Comparison of ENCODE assay signal across 24 cellular contexts in genomic region chr11:62260261-62260953, GRCh38. TPM values are rescaled to one million over a fixed set of nuclear protein-coding genes. Genes with fewer than 3 reads are reported as not detected.
DNase-seq lines count a peak whose midpoint lies in the region; ATAC-seq, FAIRE-seq and TF ChIP-seq lines count a peak whose summit lies in the region.
"Had no signal": no experiment of that assay in that cellular context is flagged by ENCODE, and none has a peak within 500 bp of the region (broad histone marks: within the 10 kb centered on the region; RNA-seq: fewer than 3 reads in every experiment).

No MANE protein-coding gene starts in this region.

- no TSS peak for BruUV-seq in HepG2 (replicated peaks; lab: Mats Ljungman, UMichigan)

- H3K27me3 ChIP-seq in HepG2 (ENCODE audit: control insufficient read depth in 1 of 2, insufficient read depth in 2 of 2, low read length in 2 of 2) (no peaks in the 10 kb centered on the region), right lobe of liver (no peaks in the 10 kb centered on the region), H1 (replicated peaks in 1 of 4; ENCODE audit: control insufficient read depth in 3 of 4, extremely low read depth in 1 of 4, insufficient read depth in 3 of 4, low read length in 3 of 4) (no peaks in the 10 kb centered on the region)
- H3K27me3 ChIP-seq: BLaER1 had no signal

- peaks cover 26% of the 10 kb centered on the region for H3K27me3 Mint-ChIP-seq in activated naive CD8-positive, alpha-beta T cell treated with anti-CD3 and anti-CD28 coated beads for 36 hours

- H2BK15ac ChIP-seq in H1 (ENCODE audit: low read length), result no peak overlapping the region

- ATAC-seq in HepG2 (peak; percentile 94), right lobe of liver (no peak), GM19463 (IDR thresholded peaks at IDR 0.05; ENCODE audit: unreplicated experiment) (no peak)
- ATAC-seq: A549, GM12878, HCT116 had no signal

- no peak overlapping the region for H3K23ac ChIP-seq in H1 (ENCODE audit: insufficient read length)

- peak overlapping the region in 2 of 3 experiments; percentile 27 to 31; a peak in 2 of 6 replicates for H3K4me3 ChIP-seq in HepG2 (replicated peaks in 1 of 3; ENCODE audit: insufficient read depth in 1 of 3, low read depth in 2 of 3, low read length in 3 of 3)
- no peak overlapping the region for H3K4me3 ChIP-seq in right lobe of liver
- no peak overlapping the region for H3K4me3 ChIP-seq in H1 (ENCODE audit: extremely low read depth in 1 of 4, insufficient read depth in 2 of 4, low read depth in 3 of 4, low read length in 4 of 4)
- H3K4me3 ChIP-seq: A549, BLaER1, GM12878, GM23248 had no signal

- POLR2A ChIA-PET in HepG2 (lab: Yijun Ruan, JAX) (interaction anchor here (0.9 to 1.2 kb wide), 5 partner anchors 8 to 84 kb away, joined by 3 to 6 read pairs (median 3); no protein-coding TSS in a partner anchor), H1 (lab: Charles Lee; ENCODE audit: partially characterized antibody) (interaction anchor here (1.0 kb wide), 1 partner anchor 111 kb away, joined by 3 read pairs; no protein-coding TSS in a partner anchor)

- H3K14ac ChIP-seq in H1 (ENCODE audit: insufficient read length), result no peak overlapping the region

- no peak overlapping the region for H3K4ac ChIP-seq in H1 (replicated peaks; ENCODE audit: insufficient read length, low read depth, low read length)

- no peak overlapping the region for H4K91ac ChIP-seq in H1 (replicated peaks; ENCODE audit: insufficient read length, low read length)

- TF ChIP-seq POLR2A in HepG2 (IDR thresholded peaks at IDR 0.05; ENCODE audit: insufficient read depth in 1 of 2, low read depth in 2 of 2, low read length in 2 of 2) (no peak), right lobe of liver (IDR thresholded peaks at IDR 0.05) (no peak), H1 (IDR thresholded peaks at IDR 0.05; ENCODE audit: control extremely low read depth in 1 of 2, low read depth in 2 of 2, low read length in 2 of 2) (no peak)

- H3K79me2 ChIP-seq in HepG2 (ENCODE audit: insufficient read depth, low read length) (no peaks in the 10 kb centered on the region), H1 (ENCODE audit: control insufficient read depth in 1 of 2, insufficient read depth in 2 of 2, low read length in 2 of 2) (no peaks in the 10 kb centered on the region)

- peak; percentile 19 for DNase-seq in DMS53 (lab: John Stamatoyannopoulos, UW)
- no peak for DNase-seq in DMS53 treated with DMSO at 0.1 percent for 48 hours (lab: John Stamatoyannopoulos, UW; ENCODE audit: unreplicated experiment)
- peak; percentile 96 for DNase-seq in HepG2 (ENCODE audit: low spot score)
- no peak for DNase-seq in right lobe of liver
- DNase-seq in H1 (ENCODE audit: low read depth in 1 of 2, low spot score in 2 of 2), result no peak
- DNase-seq in activated naive CD8-positive, alpha-beta T cell treated with anti-CD3 and anti-CD28 coated beads for 36 hours, result no peak
- DNase-seq: CD4-positive, alpha-beta memory T cell; DMS153; DND-41; EL; GM23248; H7; HFFc6; IMR-90 had no signal

- H3K9me3 ChIP-seq in HepG2 (ENCODE audit: low read length), result no peaks in the 10 kb centered on the region
- H3K9me3 ChIP-seq in right lobe of liver, result no peaks in the 10 kb centered on the region
- no peaks in the 10 kb centered on the region for H3K9me3 ChIP-seq in H1 (ENCODE audit: insufficient read depth in 2 of 2, low read depth in 1 of 2, low read length in 1 of 2)
- H3K9me3 ChIP-seq: A549, BLaER1 had no signal

- peaks cover 74% of the 10 kb centered on the region for H3K4me1 ChIP-seq in HepG2 (ENCODE audit: insufficient read depth, low read length)
- no peaks in the 10 kb centered on the region for H3K4me1 ChIP-seq in right lobe of liver
- no peaks in the 10 kb centered on the region for H3K4me1 ChIP-seq in H1 (replicated peaks in 1 of 4; ENCODE audit: control insufficient read depth in 3 of 4, insufficient read depth in 4 of 4, low read length in 3 of 4)
- H3K4me1 ChIP-seq: A549, BLaER1 had no signal

- H3K27ac Mint-ChIP-seq in activated naive CD8-positive, alpha-beta T cell treated with anti-CD3 and anti-CD28 coated beads for 36 hours, result no peak overlapping the region
- H3K27ac Mint-ChIP-seq: CD14-positive monocyte; CD4-positive, alpha-beta memory T cell; HFFc6 had no signal

- in situ Hi-C loops in HepG2 (cut with HindIII; ENCODE audit: extremely low pct_ligation_motif_present, low pct_unique_long_range_greater_than_20kb), result no loop called here

- no peak overlapping the region for H3K56ac ChIP-seq in H1 (replicated peaks; ENCODE audit: insufficient read length, low read depth, low read length)

- no peaks in the 10 kb centered on the region for H3K36me3 ChIP-seq in HepG2 (replicated peaks in 1 of 2; ENCODE audit: control insufficient read depth in 1 of 2, insufficient read depth in 2 of 2, low read length in 2 of 2)
- no peaks in the 10 kb centered on the region for H3K36me3 ChIP-seq in right lobe of liver
- no peaks in the 10 kb centered on the region for H3K36me3 ChIP-seq in H1 (ENCODE audit: control insufficient read depth in 2 of 4, insufficient read depth in 4 of 4, low read length in 3 of 4)
- H3K36me3 ChIP-seq: BLaER1 had no signal

- no peak overlapping the region; the same call in 1 of the 2 replicates for H3K9ac ChIP-seq in HepG2 (ENCODE audit: insufficient read depth, low read depth, low read length)
- H3K9ac ChIP-seq in H1 (replicated peaks in 1 of 4; ENCODE audit: extremely low read depth in 1 of 4, low read depth in 3 of 4, low read length in 3 of 4), result no peak overlapping the region
- H3K9ac ChIP-seq: BLaER1, GM23248 had no signal

- H4K8ac ChIP-seq in H1 (ENCODE audit: extremely low read depth, insufficient read depth, low read length), result no peak overlapping the region

- peak overlapping the region; percentile 74 for H3K27ac ChIP-seq in HepG2 (ENCODE audit: extremely low read length, insufficient read depth, low read length)
- no peak overlapping the region for H3K27ac ChIP-seq in right lobe of liver
- H3K27ac ChIP-seq in H1 (ENCODE audit: low read depth, low read length), result no peak overlapping the region
- H3K27ac ChIP-seq: 22Rv1, A549, BLaER1, GM23248, HL-60 had no signal

- H2BK20ac ChIP-seq in H1 (ENCODE audit: low read length), result no peak overlapping the region

- no peak overlapping the region for H2BK12ac ChIP-seq in H1 (ENCODE audit: low read depth, low read length)

- H3K36me3 Mint-ChIP-seq in activated naive CD8-positive, alpha-beta T cell treated with anti-CD3 and anti-CD28 coated beads for 36 hours, result no peaks in the 10 kb centered on the region
- H3K36me3 Mint-ChIP-seq: CD14-positive monocyte; CD4-positive, alpha-beta memory T cell had no signal

- no peak overlapping the region for H2BK120ac ChIP-seq in H1 (replicated peaks; ENCODE audit: low read depth, low read length)

- no peaks in the 10 kb centered on the region for H3K79me1 ChIP-seq in H1 (ENCODE audit: low read depth, low read length)

- no peak overlapping the region for H3K18ac ChIP-seq in H1 (ENCODE audit: extremely low read depth, low read length)

- FAIRE-seq in HepG2 (lab: Jason Lieb, UNC) (peak; percentile 72), H1 (lab: Jason Lieb, UNC) (no peak)
- FAIRE-seq: A549, GM12878 had no signal

- H3K4me1 Mint-ChIP-seq in activated naive CD8-positive, alpha-beta T cell treated with anti-CD3 and anti-CD28 coated beads for 36 hours, result peaks cover 8% of the 10 kb centered on the region
- H3K4me1 Mint-ChIP-seq: CD14-positive monocyte; CD4-positive, alpha-beta memory T cell had no signal

- no peaks in the 10 kb centered on the region for H3K23me2 ChIP-seq in H1 (ENCODE audit: low read depth, low read length)

- WGBS in HepG2 (ENCODE audit: low lambda C conversion rate), result 12% methylated on average over 6 of the region's 6 CpGs
- 40% methylated on average over 6 of the region's 6 CpGs for WGBS in right lobe of liver (ENCODE audit: insufficient coverage, low coverage, low lambda C conversion rate, missing lambda C conversion rate)
- 72% methylated on average over 6 of the region's 6 CpGs; no CpG with 5 or more reads in 1 of the 2 experiments for WGBS in H1 (ENCODE audit: extremely low coverage in 1 of 2, insufficient coverage in 1 of 2, insufficient read length in 1 of 2, insufficient replicate concordance in 2 of 2, low coverage in 1 of 2, low lambda C conversion rate in 2 of 2, missing lambda C conversion rate in 1 of 2), 2 experiments

- TF ChIP-seq EP300 in HepG2 (IDR thresholded peaks at IDR 0.05; ENCODE audit: low read depth in 2 of 2, low read length in 2 of 2) (peak; percentile 93 to 98), HepG2 (CRISPR knock-in tag; IDR thresholded peaks at IDR 0.05; ENCODE audit: borderline replicate concordance) (peak; percentile 94), H1 (IDR thresholded peaks at IDR 0.05; ENCODE audit: borderline replicate concordance in 1 of 2, low read depth in 2 of 2, low read length in 2 of 2) (no peak)

- no peak overlapping the region for H2AK5ac ChIP-seq in H1 (ENCODE audit: low read depth, low read length)

- no peak overlapping the region for H2AFZ ChIP-seq in HepG2 (ENCODE audit: low read length)
- no peak overlapping the region for H2AFZ ChIP-seq in H1 (ENCODE audit: low read length)
- H2AFZ ChIP-seq: GM23248 had no signal

- intact Hi-C loops in HepG2 (cut with micrococcal nuclease; ENCODE audit: unreplicated experiment), result no loop called here
- intact Hi-C loops in right lobe of liver (cut with DNase I), result no loop called here

- H4K20me1 ChIP-seq in HepG2 (ENCODE audit: insufficient read depth, low read length), result no peaks in the 10 kb centered on the region
- no peaks in the 10 kb centered on the region for H4K20me1 ChIP-seq in H1 (replicated peaks in 1 of 2; ENCODE audit: control insufficient read depth in 1 of 2, insufficient read depth in 2 of 2, low read length in 2 of 2)
- H4K20me1 ChIP-seq: BLaER1 had no signal

- no peak for TF ChIP-seq RAD21 in HepG2 (CRISPR knock-in tag; IDR thresholded peaks at IDR 0.05)
- TF ChIP-seq RAD21 in H1 (IDR thresholded peaks at IDR 0.05 in 1 of 2, conservative IDR thresholded peaks at IDR 0.05 in 1 of 2; ENCODE audit: low read depth in 2 of 2, low read length in 2 of 2), result no peak

- no peak overlapping the region for H4K5ac ChIP-seq in H1 (ENCODE audit: insufficient read length, low read depth, low read length)

- TF ChIP-seq CTCF in HepG2 (CRISPR knock-in tag; IDR thresholded peaks at IDR 0.05), result no peak
- TF ChIP-seq CTCF in right lobe of liver (IDR thresholded peaks at IDR 0.05), result no peak
- no peak for TF ChIP-seq CTCF in H1 (IDR thresholded peaks at IDR 0.05; ENCODE audit: control extremely low read depth in 1 of 3, insufficient read depth in 1 of 3, low read depth in 1 of 3, low read length in 3 of 3)

- H3K9me3 Mint-ChIP-seq in activated naive CD8-positive, alpha-beta T cell treated with anti-CD3 and anti-CD28 coated beads for 36 hours, result no peaks in the 10 kb centered on the region
- H3K9me3 Mint-ChIP-seq: HFFc6 had no signal

- peak overlapping the region; percentile 55 for H3K4me2 ChIP-seq in HepG2 (ENCODE audit: low read depth, low read length)
- H3K4me2 ChIP-seq in H1 (ENCODE audit: insufficient read depth in 1 of 2, low read depth in 2 of 2, low read length in 2 of 2), result no peak overlapping the region
- H3K4me2 ChIP-seq: A549, BLaER1 had no signal

- CTCF ChIA-PET in HepG2 (lab: Yijun Ruan, JAX; ENCODE audit: low intra/inter-chr PET ratio, low total read pairs) (no interaction called here), H1 (lab: Charles Lee; ENCODE audit: partially characterized antibody) (interaction anchor here (0.6 to 1.6 kb wide), 5 partner anchors 13 to 70 kb away, joined by 3 to 6 read pairs (median 3); partner anchors contain the start of genes SCGB1D1 and SCGB1D2)

- H2BK5ac ChIP-seq in H1 (ENCODE audit: low read depth, low read length), result no peak overlapping the region

- no peak overlapping the region for H3K4me3 Mint-ChIP-seq in activated naive CD8-positive, alpha-beta T cell treated with anti-CD3 and anti-CD28 coated beads for 36 hours
- H3K4me3 Mint-ChIP-seq: CD14-positive monocyte; CD4-positive, alpha-beta memory T cell; HFFc6 had no signal

RNA-seq across cellular contexts. Expression of gene SCGB2A2, which starts 9.6 kb away (rescaled TPM):
- total RNA-seq in HepG2 (2016; rRNA removed; fragmentation: Illumina TruSeq; extraction: Trizol), result not detected in 2 replicates
- not detected in 2 replicates for total RNA-seq in HepG2 (2016; cell fraction: cytosol; rRNA removed; fragmentation: Illumina TruSeq; extraction: Trizol; ENCODE audit: low read depth)
- not detected in 2 replicates for total RNA-seq in HepG2 (2016; cell fraction: insoluble cytoplasmic fraction; rRNA removed; fragmentation: Illumina TruSeq; extraction: Trizol)
- not detected in 2 replicates for total RNA-seq in HepG2 (2016; cell fraction: membrane; rRNA removed; fragmentation: Illumina TruSeq; extraction: Trizol)
- total RNA-seq in HepG2 (2016; cell fraction: nucleus; rRNA removed; fragmentation: Illumina TruSeq; extraction: Trizol), result not detected in 2 replicates
- polyA plus RNA-seq in HepG2 (2011; rRNA removed), result 0.12 and 0.40 TPM in 2 replicates
- polyA plus RNA-seq in HepG2 (2011; cell fraction: cytosol; rRNA removed), result not detected in 2 replicates
- polyA plus RNA-seq in HepG2 (2011; cell fraction: nucleus; rRNA removed), result not detected in 2 replicates
- polyA plus RNA-seq in HepG2 (2012), result not detected in 2 replicates
- polyA plus RNA-seq in HepG2 (2016; cell fraction: cytosol; fragmentation: Illumina TruSeq; extraction: Trizol; ENCODE audit: low read depth), result not detected in 2 replicates
- polyA plus RNA-seq in HepG2 (2016; cell fraction: insoluble cytoplasmic fraction; fragmentation: Illumina TruSeq; extraction: Trizol; ENCODE audit: low read depth), result not detected in 2 replicates
- polyA plus RNA-seq in HepG2 (2016; cell fraction: membrane; fragmentation: Illumina TruSeq; extraction: Trizol; ENCODE audit: low read depth), result not detected in 2 replicates
- not detected in 2 replicates for polyA plus RNA-seq in HepG2 (2016; cell fraction: nucleus; fragmentation: Illumina TruSeq; extraction: Trizol; ENCODE audit: insufficient read depth, low read depth)
- not detected in 2 replicates for polyA minus RNA-seq in HepG2 (2011; rRNA and poly(A)+ RNA removed; ENCODE audit: low replicate concordance)
- not detected in 2 replicates for polyA minus RNA-seq in HepG2 (2011; cell fraction: cytosol; rRNA and poly(A)+ RNA removed)
- not detected in 2 replicates for polyA minus RNA-seq in HepG2 (2011; cell fraction: nucleus; rRNA and poly(A)+ RNA removed)
- total RNA-seq in right lobe of liver, result not detected
- total RNA-seq in H1 (2021; fragmentation: NEBNext Ultra II Directional; extraction: Animal tissue kit (Norgen Biotek cat#: 25700)), result not detected in 2 replicates
- polyA plus RNA-seq in H1 (2011; rRNA removed), result not detected in 2 replicates
- not detected for polyA plus RNA-seq in H1 (2011; cell fraction: cytosol; rRNA removed)
- polyA plus RNA-seq in H1 (2011; cell fraction: nucleus; rRNA removed), result not detected
- polyA plus RNA-seq in H1 (2012, experiment 1 of 2), result not detected in 4 replicates
- not detected for polyA plus RNA-seq in H1 (2012, experiment 2 of 2)
- not detected for polyA plus RNA-seq in H1 (2013, experiment 1 of 2)
- not detected for polyA plus RNA-seq in H1 (2013, experiment 2 of 2)
- polyA minus RNA-seq in H1 (2011; rRNA and poly(A)+ RNA removed), result not detected in 2 replicates
- polyA minus RNA-seq in H1 (2011; cell fraction: cytosol; rRNA and poly(A)+ RNA removed), result not detected
- polyA minus RNA-seq in H1 (2011; cell fraction: nucleus; rRNA and poly(A)+ RNA removed), result not detected
- not detected for total RNA-seq in activated naive CD8-positive, alpha-beta T cell treated with anti-CD3 and anti-CD28 coated beads for 36 hours
- total RNA-seq: CD4-positive, alpha-beta memory T cell; G401; GM12878; GM23248; H7; HFFc6; HT1080; IMR-90 had no signal
- polyA plus RNA-seq: A549; CD14-positive monocyte; CD4-positive, alpha-beta memory T cell; GM12878; GM23248; IMR-90 had no signal

RNA-seq across cellular contexts. Expression of gene SCGB1D2, which starts 18.4 kb away (rescaled TPM):
- total RNA-seq in HepG2 (2016; rRNA removed; fragmentation: Illumina TruSeq; extraction: Trizol) (not detected in 2 replicates), right lobe of liver (not detected)
- not detected in 2 replicates for total RNA-seq in HepG2 (2016; cell fraction: cytosol; rRNA removed; fragmentation: Illumina TruSeq; extraction: Trizol; ENCODE audit: low read depth)
- total RNA-seq in HepG2 (2016; cell fraction: insoluble cytoplasmic fraction; rRNA removed; fragmentation: Illumina TruSeq; extraction: Trizol), result not detected in 2 replicates
- not detected in 2 replicates for total RNA-seq in HepG2 (2016; cell fraction: membrane; rRNA removed; fragmentation: Illumina TruSeq; extraction: Trizol)
- not detected in 2 replicates for total RNA-seq in HepG2 (2016; cell fraction: nucleus; rRNA removed; fragmentation: Illumina TruSeq; extraction: Trizol)
- polyA plus RNA-seq in HepG2 (2011; rRNA removed) (not detected in 2 replicates), H1 (2011; rRNA removed) (not detected in 2 replicates)
- polyA plus RNA-seq in HepG2 (2011; cell fraction: cytosol; rRNA removed), result not detected in 2 replicates
- not detected in 2 replicates for polyA plus RNA-seq in HepG2 (2011; cell fraction: nucleus; rRNA removed)
- not detected in 2 replicates for polyA plus RNA-seq in HepG2 (2012)
- polyA plus RNA-seq in HepG2 (2016; cell fraction: cytosol; fragmentation: Illumina TruSeq; extraction: Trizol; ENCODE audit: low read depth), result not detected in 2 replicates
- polyA plus RNA-seq in HepG2 (2016; cell fraction: insoluble cytoplasmic fraction; fragmentation: Illumina TruSeq; extraction: Trizol; ENCODE audit: low read depth), result not detected in 2 replicates
- polyA plus RNA-seq in HepG2 (2016; cell fraction: membrane; fragmentation: Illumina TruSeq; extraction: Trizol; ENCODE audit: low read depth), result not detected in 2 replicates
- not detected in 2 replicates for polyA plus RNA-seq in HepG2 (2016; cell fraction: nucleus; fragmentation: Illumina TruSeq; extraction: Trizol; ENCODE audit: insufficient read depth, low read depth)
- polyA minus RNA-seq in HepG2 (2011; rRNA and poly(A)+ RNA removed; ENCODE audit: low replicate concordance), result not detected in 2 replicates
- polyA minus RNA-seq in HepG2 (2011; cell fraction: cytosol; rRNA and poly(A)+ RNA removed), result not detected in 2 replicates
- polyA minus RNA-seq in HepG2 (2011; cell fraction: nucleus; rRNA and poly(A)+ RNA removed), result not detected in 2 replicates
- total RNA-seq in H1 (2021; fragmentation: NEBNext Ultra II Directional; extraction: Animal tissue kit (Norgen Biotek cat#: 25700)), result not detected in 2 replicates
- not detected for polyA plus RNA-seq in H1 (2011; cell fraction: cytosol; rRNA removed)
- not detected for polyA plus RNA-seq in H1 (2011; cell fraction: nucleus; rRNA removed)
- not detected in 4 replicates for polyA plus RNA-seq in H1 (2012, experiment 1 of 2)
- polyA plus RNA-seq in H1 (2012, experiment 2 of 2), result not detected
- not detected for polyA plus RNA-seq in H1 (2013, experiment 1 of 2)
- polyA plus RNA-seq in H1 (2013, experiment 2 of 2), result not detected
- polyA minus RNA-seq in H1 (2011; rRNA and poly(A)+ RNA removed), result not detected in 2 replicates
- polyA minus RNA-seq in H1 (2011; cell fraction: cytosol; rRNA and poly(A)+ RNA removed), result not detected
- not detected for polyA minus RNA-seq in H1 (2011; cell fraction: nucleus; rRNA and poly(A)+ RNA removed)
- not detected for total RNA-seq in activated naive CD8-positive, alpha-beta T cell treated with anti-CD3 and anti-CD28 coated beads for 36 hours
- total RNA-seq: CD4-positive, alpha-beta memory T cell; G401; GM12878; GM23248; H7; HFFc6; HT1080; IMR-90 had no signal
- polyA plus RNA-seq: A549; CD14-positive monocyte; CD4-positive, alpha-beta memory T cell; GM23248; IMR-90 had no signal

RNA-seq across cellular contexts. Expression of gene SCGB1D4, which starts 38.5 kb away (rescaled TPM):
- not detected in 2 replicates for total RNA-seq in HepG2 (2016; rRNA removed; fragmentation: Illumina TruSeq; extraction: Trizol)
- not detected in 2 replicates for total RNA-seq in HepG2 (2016; cell fraction: cytosol; rRNA removed; fragmentation: Illumina TruSeq; extraction: Trizol; ENCODE audit: low read depth)
- total RNA-seq in HepG2 (2016; cell fraction: insoluble cytoplasmic fraction; rRNA removed; fragmentation: Illumina TruSeq; extraction: Trizol), result not detected in 2 replicates
- total RNA-seq in HepG2 (2016; cell fraction: membrane; rRNA removed; fragmentation: Illumina TruSeq; extraction: Trizol), result not detected in 2 replicates
- not detected in 2 replicates for total RNA-seq in HepG2 (2016; cell fraction: nucleus; rRNA removed; fragmentation: Illumina TruSeq; extraction: Trizol)
- not detected in 2 replicates for polyA plus RNA-seq in HepG2 (2011; rRNA removed)
- not detected in 2 replicates for polyA plus RNA-seq in HepG2 (2011; cell fraction: cytosol; rRNA removed)
- not detected in 2 replicates for polyA plus RNA-seq in HepG2 (2011; cell fraction: nucleus; rRNA removed)
- polyA plus RNA-seq in HepG2 (2012), result not detected in 2 replicates
- not detected in 2 replicates for polyA plus RNA-seq in HepG2 (2016; cell fraction: cytosol; fragmentation: Illumina TruSeq; extraction: Trizol; ENCODE audit: low read depth)
- polyA plus RNA-seq in HepG2 (2016; cell fraction: insoluble cytoplasmic fraction; fragmentation: Illumina TruSeq; extraction: Trizol; ENCODE audit: low read depth), result not detected in 2 replicates
- not detected in 2 replicates for polyA plus RNA-seq in HepG2 (2016; cell fraction: membrane; fragmentation: Illumina TruSeq; extraction: Trizol; ENCODE audit: low read depth)
- polyA plus RNA-seq in HepG2 (2016; cell fraction: nucleus; fragmentation: Illumina TruSeq; extraction: Trizol; ENCODE audit: insufficient read depth, low read depth), result not detected in 2 replicates
- polyA minus RNA-seq in HepG2 (2011; rRNA and poly(A)+ RNA removed; ENCODE audit: low replicate concordance), result not detected in 2 replicates
- polyA minus RNA-seq in HepG2 (2011; cell fraction: cytosol; rRNA and poly(A)+ RNA removed), result not detected in 2 replicates
- not detected in 2 replicates for polyA minus RNA-seq in HepG2 (2011; cell fraction: nucleus; rRNA and poly(A)+ RNA removed)
- not detected for total RNA-seq in right lobe of liver
- not detected in 2 replicates for total RNA-seq in H1 (2021; fragmentation: NEBNext Ultra II Directional; extraction: Animal tissue kit (Norgen Biotek cat#: 25700))
- polyA plus RNA-seq in H1 (2011; rRNA removed), result not detected in 2 replicates
- not detected for polyA plus RNA-seq in H1 (2011; cell fraction: cytosol; rRNA removed)
- polyA plus RNA-seq in H1 (2011; cell fraction: nucleus; rRNA removed), result not detected
- polyA plus RNA-seq in H1 (2012, experiment 1 of 2), result not detected in 4 replicates
- polyA plus RNA-seq in H1 (2012, experiment 2 of 2), result not detected
- not detected for polyA plus RNA-seq in H1 (2013, experiment 1 of 2)
- polyA plus RNA-seq in H1 (2013, experiment 2 of 2), result not detected
- not detected in 2 replicates for polyA minus RNA-seq in H1 (2011; rRNA and poly(A)+ RNA removed)
- polyA minus RNA-seq in H1 (2011; cell fraction: cytosol; rRNA and poly(A)+ RNA removed), result not detected
- polyA minus RNA-seq in H1 (2011; cell fraction: nucleus; rRNA and poly(A)+ RNA removed), result not detected
- total RNA-seq in activated naive CD8-positive, alpha-beta T cell treated with anti-CD3 and anti-CD28 coated beads for 36 hours, result not detected
- total RNA-seq: CD4-positive, alpha-beta memory T cell; G401; GM12878; GM23248; H7; HFFc6; HT1080; IMR-90 had no signal
- polyA plus RNA-seq: A549; CD14-positive monocyte; CD4-positive, alpha-beta memory T cell; GM12878; GM23248; IMR-90 had no signal

RNA-seq across cellular contexts. Expression of gene SCGB2A1, which starts 51.9 kb away (rescaled TPM):
- total RNA-seq in HepG2 (2016; rRNA removed; fragmentation: Illumina TruSeq; extraction: Trizol) (not detected in 2 replicates), right lobe of liver (not detected)
- not detected in 2 replicates for total RNA-seq in HepG2 (2016; cell fraction: cytosol; rRNA removed; fragmentation: Illumina TruSeq; extraction: Trizol; ENCODE audit: low read depth)
- not detected in 2 replicates for total RNA-seq in HepG2 (2016; cell fraction: insoluble cytoplasmic fraction; rRNA removed; fragmentation: Illumina TruSeq; extraction: Trizol)
- total RNA-seq in HepG2 (2016; cell fraction: membrane; rRNA removed; fragmentation: Illumina TruSeq; extraction: Trizol), result not detected in 2 replicates
- total RNA-seq in HepG2 (2016; cell fraction: nucleus; rRNA removed; fragmentation: Illumina TruSeq; extraction: Trizol), result not detected in 2 replicates
- polyA plus RNA-seq in HepG2 (2011; rRNA removed) (not detected in 2 replicates), H1 (2011; rRNA removed) (not detected in 2 replicates)
- not detected in 2 replicates for polyA plus RNA-seq in HepG2 (2011; cell fraction: cytosol; rRNA removed)
- not detected in 2 replicates for polyA plus RNA-seq in HepG2 (2011; cell fraction: nucleus; rRNA removed)
- polyA plus RNA-seq in HepG2 (2012), result not detected in 2 replicates
- 0.33 TPM in 1 of 2 replicates, not detected in the other for polyA plus RNA-seq in HepG2 (2016; cell fraction: cytosol; fragmentation: Illumina TruSeq; extraction: Trizol; ENCODE audit: low read depth)
- polyA plus RNA-seq in HepG2 (2016; cell fraction: insoluble cytoplasmic fraction; fragmentation: Illumina TruSeq; extraction: Trizol; ENCODE audit: low read depth), result not detected in 2 replicates
- not detected in 2 replicates for polyA plus RNA-seq in HepG2 (2016; cell fraction: membrane; fragmentation: Illumina TruSeq; extraction: Trizol; ENCODE audit: low read depth)
- polyA plus RNA-seq in HepG2 (2016; cell fraction: nucleus; fragmentation: Illumina TruSeq; extraction: Trizol; ENCODE audit: insufficient read depth, low read depth), result not detected in 2 replicates
- not detected in 2 replicates for polyA minus RNA-seq in HepG2 (2011; rRNA and poly(A)+ RNA removed; ENCODE audit: low replicate concordance)
- not detected in 2 replicates for polyA minus RNA-seq in HepG2 (2011; cell fraction: cytosol; rRNA and poly(A)+ RNA removed)
- not detected in 2 replicates for polyA minus RNA-seq in HepG2 (2011; cell fraction: nucleus; rRNA and poly(A)+ RNA removed)
- total RNA-seq in H1 (2021; fragmentation: NEBNext Ultra II Directional; extraction: Animal tissue kit (Norgen Biotek cat#: 25700)), result not detected in 2 replicates
- not detected for polyA plus RNA-seq in H1 (2011; cell fraction: cytosol; rRNA removed)
- not detected for polyA plus RNA-seq in H1 (2011; cell fraction: nucleus; rRNA removed)
- not detected in 4 replicates for polyA plus RNA-seq in H1 (2012, experiment 1 of 2)
- polyA plus RNA-seq in H1 (2012, experiment 2 of 2), result not detected
- polyA plus RNA-seq in H1 (2013, experiment 1 of 2), result not detected
- not detected for polyA plus RNA-seq in H1 (2013, experiment 2 of 2)
- not detected in 2 replicates for polyA minus RNA-seq in H1 (2011; rRNA and poly(A)+ RNA removed)
- not detected for polyA minus RNA-seq in H1 (2011; cell fraction: cytosol; rRNA and poly(A)+ RNA removed)
- not detected for polyA minus RNA-seq in H1 (2011; cell fraction: nucleus; rRNA and poly(A)+ RNA removed)
- not detected for total RNA-seq in activated naive CD8-positive, alpha-beta T cell treated with anti-CD3 and anti-CD28 coated beads for 36 hours
- total RNA-seq: CD4-positive, alpha-beta memory T cell; G401; GM12878; GM23248; H7; HFFc6; HT1080; IMR-90 had no signal
- polyA plus RNA-seq: A549; CD14-positive monocyte; CD4-positive, alpha-beta memory T cell; GM12878; GM23248; IMR-90 had no signal

Comparison
In these comparisons a context has a peak if more than half of its experiments do, and no peak if none do; other contexts are left out.
1. DNase-seq: peak in DMS53 (single experiment) and HepG2 (single experiment); none in DMS53 treated with DMSO at 0.1 percent for 48 hours (single experiment), right lobe of liver (0 of 3), H1 (0 of 2) and activated naive CD8-positive, alpha-beta T cell treated with anti-CD3 and anti-CD28 coated beads for 36 hours (single experiment).
2. H3K4me3 ChIP-seq: peak in HepG2 (2 of 3); none in right lobe of liver (0 of 3) and H1 (0 of 4).